In genomic region chrX:31038585-31039326, GRCh38 we compare ENCODE assay signal across 8 cellular contexts. TPM values are rescaled to one million over a fixed set of nuclear protein-coding genes. Genes with fewer than 3 reads are reported as not detected.
DNase-seq lines count a peak whose midpoint lies in the region; FAIRE-seq and TF ChIP-seq lines count a peak whose summit lies in the region.

No MANE protein-coding gene starts in this region.

- BruUV-seq in A673 (replicated peaks; lab: Mats Ljungman, UMichigan), result no TSS peak

- no peak overlapping the region for H3K9ac ChIP-seq in liver (ENCODE audit: low read depth in 1 of 2, low read length in 2 of 2)

- in situ Hi-C loops in G401 (cut with HindIII; ENCODE audit: low sequenced_read_pairs), result no loop called here

- H3K36me3 ChIP-seq in A673 (ENCODE audit: insufficient read depth, low read length, poor library complexity, severe bottlenecking) (no peaks in the 10 kb centered on the region), bronchial epithelial cell (ENCODE audit: control insufficient read depth, insufficient read depth, low read length) (no peaks in the 10 kb centered on the region), liver (ENCODE audit: control insufficient read depth in 4 of 4, insufficient read depth in 3 of 4, low read depth in 1 of 4, low read length in 3 of 4) (no peaks in the 10 kb centered on the region)

- H3K4me3 ChIP-seq in A673 (ENCODE audit: low read depth, low read length, poor library complexity, severe bottlenecking) (no peak overlapping the region), HFF-Myc (replicated peaks; ENCODE audit: low read depth, low read length) (no peak overlapping the region), bronchial epithelial cell (ENCODE audit: low read depth, low read length) (no peak overlapping the region), liver (ENCODE audit: low read depth in 1 of 3, low read length in 3 of 3) (no peak overlapping the region)

- H3K4me1 ChIP-seq in A673 (ENCODE audit: insufficient read depth, low read length, poor library complexity, severe bottlenecking) (no peaks in the 10 kb centered on the region), liver (ENCODE audit: control insufficient read depth in 4 of 4, insufficient read depth in 4 of 4, low read length in 3 of 4) (no peaks in the 10 kb centered on the region)

- peak; percentile 72 to 82 for TF ChIP-seq RAD21 in liver (IDR thresholded peaks at IDR 0.05)

- no peaks in the 10 kb centered on the region for H3K27me3 ChIP-seq in A673 (replicated peaks; ENCODE audit: insufficient read depth, low read depth, low read length, poor library complexity)
- no peaks in the 10 kb centered on the region for H3K27me3 ChIP-seq in bronchial epithelial cell (ENCODE audit: control insufficient read depth, insufficient read depth, low read length)
- no peaks in the 10 kb centered on the region for H3K27me3 ChIP-seq in liver (ENCODE audit: control insufficient read depth in 4 of 4, insufficient read depth in 4 of 4, low read length in 3 of 4)

- CTCF ChIA-PET in A673 (lab: Charles Lee), result interaction anchor here (0.6 to 1.4 kb wide), 5 partner anchors 90 to 619 kb away, joined by 3 to 8 read pairs (median 5); no protein-coding TSS in a partner anchor

- FAIRE-seq in bronchial epithelial cell (lab: Jason Lieb, UNC), result no peak

- no peaks in the 10 kb centered on the region for H3K9me3 ChIP-seq in A673 (ENCODE audit: low read depth, low read length, poor library complexity, severe bottlenecking)
- no peaks in the 10 kb centered on the region for H3K9me3 ChIP-seq in liver (ENCODE audit: control insufficient read depth in 4 of 4, low read length in 3 of 4)

- intact Hi-C loops in A673 (cut with micrococcal nuclease; ENCODE audit: unreplicated experiment), result loop anchor here (1.0 to 10.0 kb wide), 7 partner anchors 66 to 1076 kb away; no protein-coding TSS in a partner anchor

- WGBS in liver, result 35% methylated on average over 6 of the region's 6 CpGs

- POLR2A ChIA-PET in A673 (lab: Charles Lee; ENCODE audit: low non-redundant PET), result no interaction called here

- peak; percentile 63 for DNase-seq in A673 (ENCODE audit: low spot score)
- peak; percentile 57 for DNase-seq in G401 (ENCODE audit: low spot score)
- DNase-seq in HFF-Myc (ENCODE audit: extremely low read depth, low read depth), result peak; percentile 4
- peak; percentile 12 for DNase-seq in NCI-H345 treated with DMSO at 0.1 percent for 48 hours (lab: John Stamatoyannopoulos, UW; ENCODE audit: unreplicated experiment)
- DNase-seq in bronchial epithelial cell (ENCODE audit: low read depth), result peak; percentile 14
- no peak for DNase-seq in NCI-H526 treated with DMSO at 0.1 percent for 48 hours (lab: John Stamatoyannopoulos, UW)
- no peak for DNase-seq in central memory CD4-positive, alpha-beta T cell

- TF ChIP-seq CTCF in A673 (conservative IDR thresholded peaks at IDR 0.05; ENCODE audit: low read depth, low read length) (peak; percentile 81), HFF-Myc (IDR thresholded peaks at IDR 0.05; ENCODE audit: low read depth, low read length, missing control alignments) (peak; percentile 51), bronchial epithelial cell (IDR thresholded peaks at IDR 0.05; ENCODE audit: insufficient read depth, low read length, severe bottlenecking) (peak; percentile 53), liver (IDR thresholded peaks at IDR 0.05; ENCODE audit: low read depth, low read length, missing input control) (peak; percentile 61)

- H3K27ac ChIP-seq in A673 (ENCODE audit: low read depth, low read length, poor library complexity, severe bottlenecking) (no peak overlapping the region), liver (ENCODE audit: low read depth in 1 of 2, low read length in 2 of 2) (no peak overlapping the region)

TF ChIP-seq in liver, 16 proteins besides CTCF, POLR2A, EP300 and RAD21:
- no peak for TF ChIP-seq GABPA (IDR thresholded peaks at IDR 0.05 in 1 of 2, conservative IDR thresholded peaks at IDR 0.05 in 1 of 2)
- TF ChIP-seq YY1 (IDR thresholded peaks at IDR 0.05), result no peak
- no peak for TF ChIP-seq ZBTB33 (IDR thresholded peaks at IDR 0.05)
- TF ChIP-seq ATF3 (IDR thresholded peaks at IDR 0.05), result no peak
- TF ChIP-seq HNF4G (IDR thresholded peaks at IDR 0.05), result no peak
- no peak for TF ChIP-seq HNF4A (conservative IDR thresholded peaks at IDR 0.05)
- no peak for TF ChIP-seq JUND (IDR thresholded peaks at IDR 0.05)
- TF ChIP-seq RXRA (IDR thresholded peaks at IDR 0.05), result no peak
- TF ChIP-seq FOXA2 (IDR thresholded peaks at IDR 0.05), result no peak
- no peak for TF ChIP-seq EGR1 (IDR thresholded peaks at IDR 0.05; ENCODE audit: low read depth in 2 of 2)
- TF ChIP-seq NR2F2 (IDR thresholded peaks at IDR 0.05), result no peak
- TF ChIP-seq MAX (IDR thresholded peaks at IDR 0.05), result no peak
- no peak for TF ChIP-seq FOXA1 (IDR thresholded peaks at IDR 0.05)
- no peak for TF ChIP-seq TAF1 (conservative IDR thresholded peaks at IDR 0.05)
- TF ChIP-seq SP1 (IDR thresholded peaks at IDR 0.05), result no peak
TF ChIP-seq in liver: peak in this region for 0.

RNA-seq across cellular contexts. Expression of gene FTHL17, which starts 33.1 kb away (rescaled TPM):
- total RNA-seq in A673 (2021), result not detected in 2 replicates
- total RNA-seq in G401 (2014; rRNA removed; shearing (Covaris generic)), result not detected in 2 replicates
- not detected in 2 replicates for total RNA-seq in bronchial epithelial cell
- total RNA-seq in liver, result not detected
- not detected for polyA plus RNA-seq in liver

Comparison
In these comparisons a context has a peak if more than half of its experiments do, and no peak if none do; other contexts are left out.
1. DNase-seq: peak in A673 (single experiment), G401 (single experiment), HFF-Myc (single experiment), NCI-H345 treated with DMSO at 0.1 percent for 48 hours (single experiment) and bronchial epithelial cell (single experiment); none in NCI-H526 treated with DMSO at 0.1 percent for 48 hours (single experiment) and central memory CD4-positive, alpha-beta T cell (single experiment).
2. Peak in every context shown above with its lines, with median percentiles within 50 percentile points of each other: CTCF ChIP-seq.